ENCODE assay signal across 8 cellular contexts in genomic region chr19:38335949-38336637, GRCh38. TPM values are rescaled to one million over a fixed set of nuclear protein-coding genes. Genes with fewer than 3 reads are reported as not detected.
DNase-seq lines count a peak whose midpoint lies in the region; ATAC-seq and TF ChIP-seq lines count a peak whose summit lies in the region.

No MANE protein-coding gene starts in this region.

- H3K36me3 Mint-ChIP-seq in activated naive CD4-positive, alpha-beta T cell treated with anti-CD3 and anti-CD28 coated beads for 36 hours (ENCODE audit: low read depth) = no peaks in the 10 kb centered on the region

- intact Hi-C loops in activated naive CD4-positive, alpha-beta T cell treated with anti-CD3 and anti-CD28 coated beads for 36 hours (cut with micrococcal nuclease) = loop anchor here (1.0 to 5.0 kb wide), 16 partner anchors 20 to 1119 kb away; partner anchors contain the start of genes EIF3K, MRPS12, NFKBIB and PSMD8

- H3K4me1 Mint-ChIP-seq in activated naive CD4-positive, alpha-beta T cell treated with anti-CD3 and anti-CD28 coated beads for 36 hours (ENCODE audit: low read depth) = peaks cover 14% of the 10 kb centered on the region

- H3K27ac ChIP-seq in gastroesophageal sphincter = peak overlapping the region; percentile 85 to 99 (median 96)
- H3K27ac ChIP-seq in substantia nigra (ENCODE audit: low read depth, low read length, poor library complexity, severe bottlenecking) = peak overlapping the region; percentile 97

- H3K27me3 ChIP-seq in gastroesophageal sphincter = no peaks in the 10 kb centered on the region

- ATAC-seq in gastroesophageal sphincter = peak; percentile 90

- H3K4me3 Mint-ChIP-seq in activated naive CD4-positive, alpha-beta T cell treated with anti-CD3 and anti-CD28 coated beads for 36 hours = peak overlapping the region; percentile 96

- H3K27me3 Mint-ChIP-seq in activated naive CD4-positive, alpha-beta T cell treated with anti-CD3 and anti-CD28 coated beads for 36 hours (ENCODE audit: low read depth) = no peaks in the 10 kb centered on the region

- CTCF ChIA-PET in activated naive CD4-positive, alpha-beta T cell treated with anti-CD3 and anti-CD28 coated beads for 36 hours (lab: Charles Lee) = interaction anchor here (0.7 to 2.6 kb wide), 8 partner anchors 34 to 111 kb away, joined by 3 to 31 read pairs (median 7); partner anchors contain the start of gene PSMD8

- in situ Hi-C loops in SK-MEL-5 (cut with HindIII; ENCODE audit: low pct_unique_long_range_greater_than_20kb, low sequenced_read_pairs) = no loop called here

- DNase-seq in GM04503 (ENCODE audit: low read depth) = peak; percentile 76
- DNase-seq in HFF-Myc (ENCODE audit: extremely low read depth, low read depth) = peak; percentile 78
- DNase-seq in NAMALWA (ENCODE audit: low spot score) = peak; percentile 97
- DNase-seq in SK-MEL-5 (ENCODE audit: low read depth, low spot score) = peak; percentile 94
- DNase-seq in activated naive CD4-positive, alpha-beta T cell treated with anti-CD3 and anti-CD28 coated beads for 36 hours = peak; percentile 98
- peak; percentile 81 for DNase-seq in non-pigmented ciliary epithelial cell (ENCODE audit: low read depth)
- peak; percentile 71 to 97 (median 91) for DNase-seq in substantia nigra (lab: John Stamatoyannopoulos, UW)

- TF ChIP-seq POLR2A in gastroesophageal sphincter (IDR thresholded peaks at IDR 0.05) = peak; percentile 24 to 28

- peaks cover 0 to 35% of the 10 kb centered on the region in 2 donors for H3K36me3 ChIP-seq in gastroesophageal sphincter

- H3K27ac Mint-ChIP-seq in activated naive CD4-positive, alpha-beta T cell treated with anti-CD3 and anti-CD28 coated beads for 36 hours = peak overlapping the region; percentile 96

- H3K9me3 ChIP-seq in gastroesophageal sphincter = no peaks in the 10 kb centered on the region

- WGBS in gastroesophageal sphincter (ENCODE audit: low coverage in 1 of 2), 2 donors = 0% methylated on average over 44 to 47 of the region's 52 CpGs

- TF ChIP-seq CTCF in HFF-Myc (IDR thresholded peaks at IDR 0.05; ENCODE audit: low read depth, low read length, missing control alignments) = no peak
- TF ChIP-seq CTCF in gastroesophageal sphincter (IDR thresholded peaks at IDR 0.05) = no peak

- peaks cover 0 to 27% (median 7%) of the 10 kb centered on the region in 3 donors for H3K4me1 ChIP-seq in gastroesophageal sphincter

- TF ChIP-seq EP300 in gastroesophageal sphincter (IDR thresholded peaks at IDR 0.05) = no peak

- H3K4me3 ChIP-seq in HFF-Myc (replicated peaks; ENCODE audit: low read depth, low read length) (peak overlapping the region; percentile 71), gastroesophageal sphincter (peak overlapping the region; percentile 70 to 77)

- H3K9me3 Mint-ChIP-seq in activated naive CD4-positive, alpha-beta T cell treated with anti-CD3 and anti-CD28 coated beads for 36 hours = no peaks in the 10 kb centered on the region

RNA-seq across cellular contexts. Expression of gene CATSPERG, which starts 0.5 kb away (rescaled TPM):
- total RNA-seq in SK-MEL-5 (2014; rRNA removed; shearing (Covaris generic)) = 0.11 and 1.9 TPM in 2 replicates
- polyA plus RNA-seq in SK-MEL-5 (2015; cell fraction: cytosol; rRNA removed) = 0.33 TPM in 1 of 2 replicates, not detected in the other
- 1.6 and 6.3 TPM in 2 replicates for polyA plus RNA-seq in SK-MEL-5 (2015; cell fraction: nucleus; rRNA removed)
- total RNA-seq in activated naive CD4-positive, alpha-beta T cell treated with anti-CD3 and anti-CD28 coated beads for 36 hours = 1 to 10 TPM; 2.5 to 2.7 TPM
- total RNA-seq in gastroesophageal sphincter = 1 to 10 TPM in 3 of 4 donors, under 1 TPM in 1; 0.07 to 4.7 (median 2.6) TPM

RNA-seq across cellular contexts. Expression of gene KCNK6, which starts 16.4 kb away (rescaled TPM):
- total RNA-seq in SK-MEL-5 (2014; rRNA removed; shearing (Covaris generic)) = 0.05 and 0.16 TPM in 2 replicates
- polyA plus RNA-seq in SK-MEL-5 (2015; cell fraction: cytosol; rRNA removed) = 0.20 and 1.2 TPM in 2 replicates
- 0.02 TPM in 1 of 2 replicates, not detected in the other for polyA plus RNA-seq in SK-MEL-5 (2015; cell fraction: nucleus; rRNA removed)
- 1 to 10 TPM; 4.7 to 5.8 TPM for total RNA-seq in activated naive CD4-positive, alpha-beta T cell treated with anti-CD3 and anti-CD28 coated beads for 36 hours
- total RNA-seq in gastroesophageal sphincter = 1 to 10 TPM; 2.3 to 9.3 (median 6.1) TPM

RNA-seq across cellular contexts. Expression of gene YIF1B, which starts 20.3 kb away (rescaled TPM):
- total RNA-seq in SK-MEL-5 (2014; rRNA removed; shearing (Covaris generic)) = 106 and 124 TPM in 2 replicates
- 145 and 205 TPM in 2 replicates for polyA plus RNA-seq in SK-MEL-5 (2015; cell fraction: cytosol; rRNA removed)
- polyA plus RNA-seq in SK-MEL-5 (2015; cell fraction: nucleus; rRNA removed) = 110 and 141 TPM in 2 replicates
- 10 to 100 TPM; 56.0 to 61.1 TPM for total RNA-seq in activated naive CD4-positive, alpha-beta T cell treated with anti-CD3 and anti-CD28 coated beads for 36 hours
- total RNA-seq in gastroesophageal sphincter = 10 to 100 TPM; 14.0 to 20.7 (median 17.1) TPM

RNA-seq across cellular contexts. Expression of gene C19orf33, which starts 32.0 kb away (rescaled TPM):
- not detected in 2 replicates for total RNA-seq in SK-MEL-5 (2014; rRNA removed; shearing (Covaris generic))
- polyA plus RNA-seq in SK-MEL-5 (2015; cell fraction: cytosol; rRNA removed) = not detected in 2 replicates
- not detected in 2 replicates for polyA plus RNA-seq in SK-MEL-5 (2015; cell fraction: nucleus; rRNA removed)
- not detected for total RNA-seq in activated naive CD4-positive, alpha-beta T cell treated with anti-CD3 and anti-CD28 coated beads for 36 hours
- total RNA-seq in gastroesophageal sphincter = 10 to 100 TPM in 1 of 4 donors, 1 to 10 TPM in 2, not detected in 1; 4.7 to 48.7 (median 7.9) TPM

RNA-seq across cellular contexts. Expression of gene PSMD8, which starts 38.3 kb away (rescaled TPM):
- 279 and 300 TPM in 2 replicates for total RNA-seq in SK-MEL-5 (2014; rRNA removed; shearing (Covaris generic))
- polyA plus RNA-seq in SK-MEL-5 (2015; cell fraction: cytosol; rRNA removed) = 245 and 260 TPM in 2 replicates
- polyA plus RNA-seq in SK-MEL-5 (2015; cell fraction: nucleus; rRNA removed) = 45.6 and 78.0 TPM in 2 replicates
- total RNA-seq in activated naive CD4-positive, alpha-beta T cell treated with anti-CD3 and anti-CD28 coated beads for 36 hours = 100 to 1,000 TPM; 194 to 204 TPM
- 100 to 1,000 TPM; 161 to 208 (median 171) TPM for total RNA-seq in gastroesophageal sphincter

Comparison
In these comparisons a context has a peak if more than half of its experiments do, and no peak if none do; other contexts are left out.
1. Peak in every context shown above with its lines: DNase-seq, ATAC-seq, H3K4me3 ChIP-seq and H3K27ac ChIP-seq.